ENCODE assay signal across 8 cellular contexts in the genomic region with DNA sequence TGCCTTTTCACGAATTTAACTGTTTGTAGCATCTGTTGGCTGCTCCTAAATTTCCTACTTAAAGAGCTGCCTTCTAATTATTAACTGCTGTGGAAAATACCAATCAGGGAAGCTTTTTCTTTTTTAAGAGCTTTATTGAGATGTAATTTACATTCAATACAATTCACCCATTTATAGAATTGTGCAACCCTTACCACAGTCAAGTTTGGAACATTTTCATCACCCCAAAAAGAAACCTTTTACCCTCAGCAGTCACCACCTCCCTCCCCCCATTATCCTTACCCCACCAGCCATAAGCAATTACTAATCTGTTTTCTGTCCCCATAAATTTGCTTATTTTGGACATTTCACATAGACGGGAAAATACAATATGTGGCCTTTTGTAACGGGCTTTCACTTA. TPM values are rescaled to one million over a fixed set of nuclear protein-coding genes. Genes with fewer than 3 reads are reported as not detected.
A peak's percentile ranks its signal among the peaks of the same experiment; 100 is the strongest.
DNase-seq lines count a peak whose midpoint lies in the region; ATAC-seq, FAIRE-seq and TF ChIP-seq lines count a peak whose summit lies in the region.

No MANE protein-coding gene starts in this region.

- H3K27me3 ChIP-seq in AG04450 (ENCODE audit: control insufficient read depth, insufficient read depth, low read length) = no peaks in the 10 kb centered on the region
- H3K27me3 ChIP-seq in bronchial epithelial cell (ENCODE audit: control insufficient read depth, insufficient read depth, low read length) = no peaks in the 10 kb centered on the region
- H3K27me3 ChIP-seq in muscle layer of colon (ENCODE audit: control insufficient read depth in 1 of 2, insufficient read depth in 2 of 2, low read length in 2 of 2) = no peaks in the 10 kb centered on the region

- POLR2A ChIA-PET in AG04450 (lab: Yijun Ruan, JAX) = interaction anchor here (0.5 to 1.4 kb wide), 2 partner anchors 9 to 1194 kb away, joined by 3 to 9 read pairs; no protein-coding TSS in a partner anchor

- H3K4me1 ChIP-seq in muscle layer of colon (ENCODE audit: insufficient read depth, low read length) = peaks cover 28% of the 10 kb centered on the region

- FAIRE-seq in bronchial epithelial cell (lab: Jason Lieb, UNC) = no peak

- CTCF ChIA-PET in AG04450 (lab: Charles Lee) = interaction anchor here (1.0 kb wide), 2 partner anchors 72 to 128 kb away, joined by 3 to 6 read pairs; a partner anchor contains a TSS

- H3K27ac ChIP-seq in AG04450 (ENCODE audit: low read depth, low read length) = peak overlapping the region; percentile 98
- peak overlapping the region; percentile 85 for H3K27ac ChIP-seq in muscle layer of colon (ENCODE audit: low read depth, low read length)

- peak overlapping the region; percentile 91 for H3K4me3 ChIP-seq in AG04450 (ENCODE audit: low read depth, low read length)
- H3K4me3 ChIP-seq in Jurkat, Clone E6-1 (ENCODE audit: low read length) = peak overlapping the region; percentile 78
- H3K4me3 ChIP-seq in bronchial epithelial cell (ENCODE audit: low read depth, low read length) = peak overlapping the region; percentile 66
- H3K4me3 ChIP-seq in muscle layer of colon (ENCODE audit: low read depth in 1 of 2, low read length in 2 of 2) = peak overlapping the region; percentile 48 to 91

- peak overlapping the region; percentile 78 for H3K9ac ChIP-seq in muscle layer of colon (ENCODE audit: low read length)

- H3K36me3 ChIP-seq in bronchial epithelial cell (ENCODE audit: control insufficient read depth, insufficient read depth, low read length) = no peaks in the 10 kb centered on the region
- H3K36me3 ChIP-seq in muscle layer of colon (ENCODE audit: insufficient read depth, low read length) = no peaks in the 10 kb centered on the region

- DNase-seq in AG04450 (ENCODE audit: low read depth, low spot score) = no peak
- no peak for DNase-seq in Jurkat, Clone E6-1 (ENCODE audit: low read depth, low spot score)
- DNase-seq in bronchial epithelial cell (ENCODE audit: low read depth) = no peak
- DNase-seq in iPS-NIHi7 (ENCODE audit: extremely low spot score) = no peak
- DNase-seq in GF-D8 (lab: John Stamatoyannopoulos, UW) = no peak
- no peak for DNase-seq in NCI-H1417 (lab: John Stamatoyannopoulos, UW)

- no peak for ATAC-seq in HG03565 (IDR thresholded peaks at IDR 0.05; ENCODE audit: unreplicated experiment)

- no peak for TF ChIP-seq CTCF in AG04450 (IDR thresholded peaks at IDR 0.05; ENCODE audit: low read depth, low read length)
- TF ChIP-seq CTCF in bronchial epithelial cell (IDR thresholded peaks at IDR 0.05; ENCODE audit: insufficient read depth, low read length, severe bottlenecking) = no peak

- H3K9me3 ChIP-seq in AG04450 (ENCODE audit: control insufficient read depth, insufficient read depth, low read length) (no peaks in the 10 kb centered on the region), muscle layer of colon (ENCODE audit: low read length) (no peaks in the 10 kb centered on the region)

RNA-seq across cellular contexts. Expression of a gene that starts 1.4 kb away (rescaled TPM):
- 67.2 and 79.9 TPM in 2 replicates for polyA plus RNA-seq in AG04450 (2011; rRNA removed)
- polyA minus RNA-seq in AG04450 (2011; rRNA and poly(A)+ RNA removed) = 82.7 and 136 TPM in 2 replicates
- polyA plus RNA-seq in Jurkat, Clone E6-1 (2012; ENCODE audit: insufficient read depth, insufficient read length) = 41.3 TPM
- 24.7 and 39.8 TPM in 2 replicates for total RNA-seq in bronchial epithelial cell
